17 cellular contexts compared by ENCODE assay signal in the genomic region with DNA sequence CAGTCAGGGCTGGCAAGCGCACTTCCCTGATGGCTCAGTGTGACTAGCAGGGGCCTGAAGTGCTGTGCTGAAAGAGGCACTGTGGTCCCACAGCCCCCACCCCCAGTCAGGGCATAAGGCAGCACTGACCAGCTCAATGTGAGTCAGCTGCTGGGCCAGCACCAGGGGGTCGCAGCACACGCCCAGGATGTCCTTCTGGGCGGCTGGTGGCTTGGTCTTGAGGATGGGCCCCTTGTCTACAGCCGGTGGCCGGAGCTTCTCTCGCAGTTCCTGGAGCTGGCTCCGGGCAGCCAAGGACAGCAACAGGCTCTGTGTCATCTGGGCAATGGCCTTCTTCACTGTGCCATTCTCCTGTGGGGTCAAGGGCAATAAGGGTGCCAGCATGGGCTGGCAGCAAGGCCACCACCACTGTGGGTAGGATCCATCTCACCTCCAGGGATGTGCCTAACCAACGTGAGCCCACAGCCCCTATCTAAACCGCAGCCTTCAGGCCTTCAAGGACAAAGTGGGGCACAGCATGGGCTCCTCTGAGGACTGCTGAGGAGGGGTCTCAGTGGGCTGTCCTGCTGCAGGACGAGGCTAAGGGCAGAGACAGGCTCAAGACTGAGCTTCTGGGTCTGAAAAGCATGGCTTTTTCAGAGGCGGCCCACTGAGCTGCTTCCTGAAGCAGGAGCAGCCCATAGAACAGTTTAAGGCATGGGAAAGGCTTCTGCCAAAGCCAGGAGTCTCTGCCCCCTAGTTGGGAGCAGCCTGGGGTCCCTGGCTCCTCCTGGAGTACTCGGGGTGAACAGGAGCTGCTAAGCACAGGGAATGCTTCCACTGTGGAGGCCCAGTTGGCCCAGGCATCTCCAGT.
DNase-seq lines count a peak whose midpoint lies in the region; ATAC-seq and TF ChIP-seq lines count a peak whose summit lies in the region.
"Had no signal": no experiment of that assay in that cellular context is flagged by ENCODE, and none has a peak within 500 bp of the region (broad histone marks: within the 10 kb centered on the region; RNA-seq: fewer than 3 reads in every experiment).

No MANE protein-coding gene starts in this region.

- no peaks in the 10 kb centered on the region for H3K9me3 ChIP-seq in esophagus muscularis mucosa

- TF ChIP-seq CTCF in lower leg skin (IDR thresholded peaks at IDR 0.05) (no peak), esophagus muscularis mucosa (IDR thresholded peaks at IDR 0.05) (no peak), coronary artery (IDR thresholded peaks at IDR 0.05) (no peak)

- H3K9me3 Mint-ChIP-seq in activated naive CD4-positive, alpha-beta T cell treated with anti-CD3 and anti-CD28 coated beads, Interleukin-2, amount 10 ng/mL, durations not matched to agents 7 days and 5 days: no peaks in the 10 kb centered on the region
- no peaks in the 10 kb centered on the region for H3K9me3 Mint-ChIP-seq in T-cell
- H3K9me3 Mint-ChIP-seq in stimulated activated effector memory CD8-positive, alpha-beta T cell treated with anti-CD3 and anti-CD28 coated beads, Interleukin-12 subunit alpha, Interleukin-12 subunit beta, amount 100 ng/mL, for 72 hours: no peaks in the 10 kb centered on the region
- H3K9me3 Mint-ChIP-seq: activated CD8-positive, alpha-beta T cell treated with anti-CD3 and anti-CD28 coated beads for 36 hours had no signal

- TF ChIP-seq EP300 in esophagus muscularis mucosa (IDR thresholded peaks at IDR 0.05): no peak

- peaks cover 15% of the 10 kb centered on the region for H3K27me3 Mint-ChIP-seq in activated naive CD4-positive, alpha-beta T cell treated with anti-CD3 and anti-CD28 coated beads, Interleukin-2, amount 10 ng/mL, durations not matched to agents 7 days and 5 days
- no peaks in the 10 kb centered on the region for H3K27me3 Mint-ChIP-seq in T-cell
- H3K27me3 Mint-ChIP-seq: activated CD8-positive, alpha-beta T cell treated with anti-CD3 and anti-CD28 coated beads for 36 hours had no signal

- H3K4me3 ChIP-seq in lower leg skin (ENCODE audit: low read depth, poor library complexity, severe bottlenecking): no peak overlapping the region
- H3K4me3 ChIP-seq in esophagus muscularis mucosa: no peak overlapping the region
- H3K4me3 ChIP-seq in coronary artery: no peak overlapping the region
- H3K4me3 ChIP-seq: GM23248, SK-N-MC had no signal

- WGBS in lower leg skin, 2 donors: 92 to 93% methylated on average over 11 to 13 of the region's 13 CpGs
- 90% methylated on average over 3 of the region's 13 CpGs for WGBS in esophagus muscularis mucosa

- H3K4me3 Mint-ChIP-seq in activated naive CD4-positive, alpha-beta T cell treated with anti-CD3 and anti-CD28 coated beads, Interleukin-2, amount 10 ng/mL, durations not matched to agents 7 days and 5 days: no peak overlapping the region
- H3K4me3 Mint-ChIP-seq in T-cell: peak overlapping the region in 2 of 3 donors; percentile 17 to 28
- peak overlapping the region; percentile 74 for H3K4me3 Mint-ChIP-seq in stimulated activated effector memory CD8-positive, alpha-beta T cell treated with anti-CD3 and anti-CD28 coated beads, Interleukin-12 subunit alpha, Interleukin-12 subunit beta, amount 100 ng/mL, for 72 hours
- H3K4me3 Mint-ChIP-seq: activated CD8-positive, alpha-beta T cell treated with anti-CD3 and anti-CD28 coated beads for 36 hours had no signal

- peaks cover 10 to 23% (median 17%) of the 10 kb centered on the region in 4 donors for H3K4me1 ChIP-seq in esophagus muscularis mucosa

- H3K36me3 Mint-ChIP-seq in activated naive CD4-positive, alpha-beta T cell treated with anti-CD3 and anti-CD28 coated beads, Interleukin-2, amount 10 ng/mL, durations not matched to agents 7 days and 5 days: no peaks in the 10 kb centered on the region
- H3K36me3 Mint-ChIP-seq in T-cell: peaks cover 2% of the 10 kb centered on the region
- H3K36me3 Mint-ChIP-seq in stimulated activated effector memory CD8-positive, alpha-beta T cell treated with anti-CD3 and anti-CD28 coated beads, Interleukin-12 subunit alpha, Interleukin-12 subunit beta, amount 100 ng/mL, for 72 hours: peaks cover 24% of the 10 kb centered on the region

- no peak overlapping the region for H3K27ac ChIP-seq in esophagus muscularis mucosa (replicated peaks in 1 of 4)
- H3K27ac ChIP-seq in coronary artery: no peak overlapping the region
- H3K27ac ChIP-seq: brain microvascular endothelial cell, GM23248, HL-60, SK-N-MC had no signal

- H3K27me3 ChIP-seq in esophagus muscularis mucosa: peaks cover 0 to 26% (median 4%) of the 10 kb centered on the region in 4 donors
- H3K27me3 ChIP-seq: brain microvascular endothelial cell had no signal

- CTCF ChIA-PET in activated naive CD4-positive, alpha-beta T cell treated with anti-CD3 and anti-CD28 coated beads, Interleukin-2, amount 10 ng/mL, durations not matched to agents 7 days and 5 days (lab: Charles Lee): interaction anchor here (0.6 to 2.3 kb wide), 9 partner anchors 8 to 80 kb away, joined by 3 to 10 read pairs (median 3); no protein-coding TSS in a partner anchor
- CTCF ChIA-PET in T-cell (lab: Charles Lee): no interaction called here

- intact Hi-C loops in lower leg skin (cut with DNase I; ENCODE audit: low total_unique reads): no loop called here
- intact Hi-C loops in esophagus muscularis mucosa (cut with DNase I): no loop called here

- ATAC-seq in T-cell (replicated peaks in 1 of 4) (no peak), GM21576 (IDR thresholded peaks at IDR 0.05; ENCODE audit: unreplicated experiment) (no peak)
- ATAC-seq in stimulated activated effector memory CD8-positive, alpha-beta T cell treated with anti-CD3 and anti-CD28 coated beads, Interleukin-12 subunit alpha, Interleukin-12 subunit beta, amount 100 ng/mL, for 72 hours: no peak
- ATAC-seq: activated CD8-positive, alpha-beta T cell treated with anti-CD3 and anti-CD28 coated beads for 36 hours had no signal

- peaks cover 12% of the 10 kb centered on the region for H3K4me1 Mint-ChIP-seq in activated naive CD4-positive, alpha-beta T cell treated with anti-CD3 and anti-CD28 coated beads, Interleukin-2, amount 10 ng/mL, durations not matched to agents 7 days and 5 days
- H3K4me1 Mint-ChIP-seq in T-cell: peaks cover 7 to 9% (median 8%) of the 10 kb centered on the region in 3 donors
- peaks cover 30% of the 10 kb centered on the region for H3K4me1 Mint-ChIP-seq in stimulated activated effector memory CD8-positive, alpha-beta T cell treated with anti-CD3 and anti-CD28 coated beads, Interleukin-12 subunit alpha, Interleukin-12 subunit beta, amount 100 ng/mL, for 72 hours

- H3K27ac Mint-ChIP-seq in activated naive CD4-positive, alpha-beta T cell treated with anti-CD3 and anti-CD28 coated beads, Interleukin-2, amount 10 ng/mL, durations not matched to agents 7 days and 5 days: no peak overlapping the region
- no peak overlapping the region for H3K27ac Mint-ChIP-seq in T-cell
- no peak overlapping the region for H3K27ac Mint-ChIP-seq in stimulated activated effector memory CD8-positive, alpha-beta T cell treated with anti-CD3 and anti-CD28 coated beads, Interleukin-12 subunit alpha, Interleukin-12 subunit beta, amount 100 ng/mL, for 72 hours
- H3K27ac Mint-ChIP-seq: activated CD8-positive, alpha-beta T cell treated with anti-CD3 and anti-CD28 coated beads for 36 hours had no signal

- TF ChIP-seq POLR2A in lower leg skin (IDR thresholded peaks at IDR 0.05) (no peak), esophagus muscularis mucosa (IDR thresholded peaks at IDR 0.05; ENCODE audit: low read depth) (no peak)

- DNase-seq in activated naive CD4-positive, alpha-beta T cell treated with anti-CD3 and anti-CD28 coated beads, Interleukin-2, amount 10 ng/mL, durations not matched to agents 7 days and 5 days: peak; percentile 19
- DNase-seq in activated naive CD4-positive, alpha-beta T cell treated with anti-CD3 and anti-CD28 coated beads, Interleukin-2, amount 50 U/mL, for 16 hours: no peak
- DNase-seq in T-cell (peak in 1 of 34 experiments; percentile 23), lower leg skin (ENCODE audit: low spot score in 2 of 2) (peak; percentile 11 to 77), esophagus muscularis mucosa (ENCODE audit: extremely low spot score) (no peak), coronary artery (ENCODE audit: low spot score) (no peak)
- DNase-seq in stimulated activated effector memory CD8-positive, alpha-beta T cell treated with anti-CD3 and anti-CD28 coated beads, Interleukin-12 subunit alpha, Interleukin-12 subunit beta, amount 100 ng/mL, for 72 hours (ENCODE audit: low spot score in 2 of 2): peak; percentile 1 to 49
- DNase-seq: activated CD8-positive, alpha-beta T cell treated with anti-CD3 and anti-CD28 coated beads for 36 hours; brain microvascular endothelial cell; EL; GM23248; KBM-7; NCI-H1048; NCI-H774 had no signal

- H3K36me3 ChIP-seq in esophagus muscularis mucosa: peaks cover 0 to 4% (median 0%) of the 10 kb centered on the region in 4 donors
- H3K36me3 ChIP-seq: brain microvascular endothelial cell had no signal

- POLR2A ChIA-PET in T-cell (lab: Charles Lee): interaction anchor here in 1 of 2 donors (0.6 kb wide), 1 partner anchor 61 kb away, joined by 3 read pairs; no protein-coding TSS in a partner anchor

Comparison
In these comparisons a context has a peak if more than half of its experiments do, and no peak if none do; other contexts are left out.
1. DNase-seq: peak in activated naive CD4-positive, alpha-beta T cell treated with anti-CD3 and anti-CD28 coated beads, Interleukin-2, amount 10 ng/mL, durations not matched to agents 7 days and 5 days (single experiment), lower leg skin (2 of 2) and stimulated activated effector memory CD8-positive, alpha-beta T cell treated with anti-CD3 and anti-CD28 coated beads, Interleukin-12 subunit alpha, Interleukin-12 subunit beta, amount 100 ng/mL, for 72 hours (2 of 2); none in activated naive CD4-positive, alpha-beta T cell treated with anti-CD3 and anti-CD28 coated beads, Interleukin-2, amount 50 U/mL, for 16 hours (single experiment), esophagus muscularis mucosa (single experiment) and coronary artery (single experiment).